Comparison of ENCODE assay signal across 8 cellular contexts in genomic region chr13:110455941-110456340, GRCh38.
DNase-seq lines count a peak whose midpoint lies in the region; ATAC-seq and TF ChIP-seq lines count a peak whose summit lies in the region.

No MANE protein-coding gene starts in this region.

- peak; percentile 36 for DNase-seq in DMS53 treated with DMSO at 0.1 percent for 48 hours (lab: John Stamatoyannopoulos, UW; ENCODE audit: unreplicated experiment)
- DNase-seq in HUDEP-2 (lab: John Stamatoyannopoulos, UW; ENCODE audit: unreplicated experiment in 76 of 76) = peak in 70 of 76 experiments; percentile 3 to 70 (median 40)
- peak; percentile 62 for DNase-seq in NT2/D1 (ENCODE audit: low read depth, low spot score)
- peak; percentile 77 for DNase-seq in activated CD8-positive, alpha-beta memory T cell treated with anti-CD3 and anti-CD28 coated beads, Interleukin-2, amount 50 U/mL, for 48 hours
- DNase-seq in esophagus muscularis mucosa (ENCODE audit: extremely low spot score) = no peak
- DNase-seq in natural killer cell treated with Interleukin-12 subunit alpha and Interleukin-12 subunit beta and Interleukin-15 and Interleukin-18, amount 100 ng/mL, for 72 hours (ENCODE audit: low spot score) = no peak
- peak; percentile 30 for DNase-seq in stimulated activated naive CD4-positive, alpha-beta T cell treated with Interleukin-2 at 50 U/mL for 16 hours (lab: John Stamatoyannopoulos, UW)

- H3K4me3 Mint-ChIP-seq in natural killer cell treated with Interleukin-12 subunit alpha and Interleukin-12 subunit beta and Interleukin-15 and Interleukin-18, amount 100 ng/mL, for 72 hours = peak overlapping the region; percentile 16

- peak overlapping the region; percentile 49 to 83 (median 52) for H3K27ac ChIP-seq in esophagus muscularis mucosa (replicated peaks in 1 of 4)

- H3K4me3 ChIP-seq in NT2/D1 (ENCODE audit: insufficient read length, low read depth) (no peak overlapping the region), esophagus muscularis mucosa (no peak overlapping the region)

- H3K36me3 ChIP-seq in NT2/D1 (ENCODE audit: insufficient read depth, insufficient read length, low read length) (peaks cover 42% of the 10 kb centered on the region), esophagus muscularis mucosa (peaks cover 26 to 89% (median 79%) of the 10 kb centered on the region in 4 donors)

- H3K4me1 ChIP-seq in NT2/D1 (ENCODE audit: insufficient read depth, insufficient read length) (peaks cover 5% of the 10 kb centered on the region), esophagus muscularis mucosa (peaks cover 0 to 27% (median 19%) of the 10 kb centered on the region in 4 donors)

- H3K36me3 Mint-ChIP-seq in natural killer cell treated with Interleukin-12 subunit alpha and Interleukin-12 subunit beta and Interleukin-15 and Interleukin-18, amount 100 ng/mL, for 72 hours = no peaks in the 10 kb centered on the region

- 35% methylated on average over 6 of the region's 10 CpGs for WGBS in esophagus muscularis mucosa

- no peak for TF ChIP-seq EP300 in esophagus muscularis mucosa (IDR thresholded peaks at IDR 0.05)

- H3K27me3 ChIP-seq in NT2/D1 (ENCODE audit: insufficient read depth, insufficient read length) (no peaks in the 10 kb centered on the region), esophagus muscularis mucosa (no peaks in the 10 kb centered on the region)

- no peak for TF ChIP-seq POLR2A in esophagus muscularis mucosa (IDR thresholded peaks at IDR 0.05; ENCODE audit: low read depth)

- peak; percentile 82 to 87 (median 85) for TF ChIP-seq CTCF in esophagus muscularis mucosa (IDR thresholded peaks at IDR 0.05)

- intact Hi-C loops in esophagus muscularis mucosa (cut with DNase I) = loop anchor here (2.0 to 10.0 kb wide), 2 partner anchors 105 to 359 kb away; partner anchors contain the start of gene RAB20

- peak; percentile 97 for ATAC-seq in GM21528 (IDR thresholded peaks at IDR 0.05; ENCODE audit: low FRiP score, unreplicated experiment)
- ATAC-seq in natural killer cell treated with Interleukin-12 subunit alpha and Interleukin-12 subunit beta and Interleukin-15 and Interleukin-18, amount 100 ng/mL, for 72 hours = peak; percentile 70 to 77

- no peaks in the 10 kb centered on the region for H3K9me3 Mint-ChIP-seq in natural killer cell treated with Interleukin-12 subunit alpha and Interleukin-12 subunit beta and Interleukin-15 and Interleukin-18, amount 100 ng/mL, for 72 hours

- H3K4me1 Mint-ChIP-seq in natural killer cell treated with Interleukin-12 subunit alpha and Interleukin-12 subunit beta and Interleukin-15 and Interleukin-18, amount 100 ng/mL, for 72 hours (ENCODE audit: low read depth in 2 of 2) = peaks cover 4 to 6% of the 10 kb centered on the region in 2 donors

- peaks cover 15 to 19% of the 10 kb centered on the region in 2 donors for H3K27me3 Mint-ChIP-seq in natural killer cell treated with Interleukin-12 subunit alpha and Interleukin-12 subunit beta and Interleukin-15 and Interleukin-18, amount 100 ng/mL, for 72 hours

- no peaks in the 10 kb centered on the region for H3K9me3 ChIP-seq in NT2/D1 (ENCODE audit: insufficient read depth, low read length)
- no peaks in the 10 kb centered on the region for H3K9me3 ChIP-seq in esophagus muscularis mucosa

- no peak overlapping the region for H3K27ac Mint-ChIP-seq in natural killer cell treated with Interleukin-12 subunit alpha and Interleukin-12 subunit beta and Interleukin-15 and Interleukin-18, amount 100 ng/mL, for 72 hours

- no peak overlapping the region for H3K9ac ChIP-seq in NT2/D1 (ENCODE audit: insufficient read length, low read depth)

Comparison
In these comparisons a context has a peak if more than half of its experiments do, and no peak if none do; other contexts are left out.
1. DNase-seq: peak in DMS53 treated with DMSO at 0.1 percent for 48 hours (single experiment), HUDEP-2 (70 of 76), NT2/D1 (single experiment), activated CD8-positive, alpha-beta memory T cell treated with anti-CD3 and anti-CD28 coated beads, Interleukin-2, amount 50 U/mL, for 48 hours (single experiment) and stimulated activated naive CD4-positive, alpha-beta T cell treated with Interleukin-2 at 50 U/mL for 16 hours (single experiment); none in esophagus muscularis mucosa (single experiment) and natural killer cell treated with Interleukin-12 subunit alpha and Interleukin-12 subunit beta and Interleukin-15 and Interleukin-18, amount 100 ng/mL, for 72 hours (single experiment).